Comparison of ENCODE assay signal across 16 cellular contexts in the genomic region with DNA sequence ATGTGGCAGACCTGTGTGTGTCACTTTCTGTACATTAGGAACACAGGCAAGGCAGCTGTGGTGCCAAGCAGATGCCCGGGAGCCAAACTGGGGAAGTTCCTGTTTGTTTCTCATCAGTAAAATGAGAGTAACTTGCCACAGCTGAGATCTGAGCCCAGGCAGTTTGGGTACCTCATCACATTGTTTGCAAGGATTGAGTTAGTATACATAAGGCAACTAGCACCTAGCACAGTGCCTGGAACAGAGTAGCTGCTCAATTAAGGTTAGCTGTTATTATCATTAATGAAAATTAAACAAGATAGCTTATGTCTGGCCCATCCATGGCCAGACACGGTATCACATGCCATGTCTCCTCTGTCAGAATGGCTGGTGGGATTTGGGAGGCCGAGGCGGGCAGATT. TPM values are rescaled to one million over a fixed set of nuclear protein-coding genes. Genes with fewer than 3 reads are reported as not detected.
DNase-seq lines count a peak whose midpoint lies in the region; ATAC-seq and TF ChIP-seq lines count a peak whose summit lies in the region.
"Had no signal": no experiment of that assay in that cellular context is flagged by ENCODE, and none has a peak within 500 bp of the region (broad histone marks: within the 10 kb centered on the region; RNA-seq: fewer than 3 reads in every experiment).

No MANE protein-coding gene starts in this region.

- ATAC-seq in HG02623 (IDR thresholded peaks at IDR 0.05; ENCODE audit: unreplicated experiment), result no peak

- no peak for TF ChIP-seq CTCF in dorsolateral prefrontal cortex (IDR thresholded peaks at IDR 0.05 in 54 of 56, conservative IDR thresholded peaks at IDR 0.05 in 2 of 56; ENCODE audit: low read depth in 1 of 56, partially characterized antibody in 56 of 56)

- H3K4me3 Mint-ChIP-seq in activated naive CD4-positive, alpha-beta T cell treated with anti-CD3 and anti-CD28 coated beads for 36 hours, result no peak overlapping the region
- H3K4me3 Mint-ChIP-seq: CD8-positive, alpha-beta memory T cell; HFFc6 had no signal

- no peaks in the 10 kb centered on the region for H3K27me3 ChIP-seq in dorsolateral prefrontal cortex
- H3K27me3 ChIP-seq: BLaER1 had no signal

- H3K4me3 ChIP-seq in dorsolateral prefrontal cortex, result peak overlapping the region in 13 of 59 donors; percentile 1 to 86 (median 26)
- H3K4me3 ChIP-seq: BLaER1, HAP-1 had no signal

- H3K36me3 Mint-ChIP-seq in activated naive CD4-positive, alpha-beta T cell treated with anti-CD3 and anti-CD28 coated beads for 36 hours (ENCODE audit: low read depth), result peaks cover 5% of the 10 kb centered on the region

- DNase-seq in activated naive CD4-positive, alpha-beta T cell treated with anti-CD3 and anti-CD28 coated beads for 36 hours, result no peak
- no peak for DNase-seq in activated naive CD4-positive, alpha-beta T cell treated with Interleukin-2 at 50 U/mL for 16 hours
- DNase-seq in dorsolateral prefrontal cortex, result no peak
- DNase-seq in pons (ENCODE audit: low spot score), result peak; percentile 22
- DNase-seq in DMS114 treated with DMSO at 0.1 percent for 48 hours (lab: John Stamatoyannopoulos, UW; ENCODE audit: unreplicated experiment), result no peak
- no peak for DNase-seq in A172 (ENCODE audit: low spot score)
- DNase-seq: AML-193; Caco-2; CD8-positive, alpha-beta memory T cell; DMS53; GF-D8; HFFc6 had no signal

- CTCF ChIA-PET in activated naive CD4-positive, alpha-beta T cell treated with anti-CD3 and anti-CD28 coated beads for 36 hours (lab: Charles Lee), result interaction anchor here (0.6 to 1.3 kb wide), 2 partner anchors 159 to 642 kb away, joined by 3 read pairs; no protein-coding TSS in a partner anchor

- no peaks in the 10 kb centered on the region for H3K4me1 Mint-ChIP-seq in activated naive CD4-positive, alpha-beta T cell treated with anti-CD3 and anti-CD28 coated beads for 36 hours (ENCODE audit: low read depth)

- H3K27me3 Mint-ChIP-seq in activated naive CD4-positive, alpha-beta T cell treated with anti-CD3 and anti-CD28 coated beads for 36 hours (ENCODE audit: low read depth), result no peaks in the 10 kb centered on the region
- H3K27me3 Mint-ChIP-seq: CD8-positive, alpha-beta memory T cell had no signal

- intact Hi-C loops in activated naive CD4-positive, alpha-beta T cell treated with anti-CD3 and anti-CD28 coated beads for 36 hours (cut with micrococcal nuclease), result no loop called here
- intact Hi-C loops in dorsolateral prefrontal cortex (cut with DNase I), result no loop called here

- peak overlapping the region in 39 of 59 donors; percentile 1 to 100 (median 62) for H3K27ac ChIP-seq in dorsolateral prefrontal cortex
- H3K27ac ChIP-seq: 22Rv1, BLaER1 had no signal

- peak overlapping the region; percentile 15 for H3K27ac Mint-ChIP-seq in activated naive CD4-positive, alpha-beta T cell treated with anti-CD3 and anti-CD28 coated beads for 36 hours
- H3K27ac Mint-ChIP-seq: HFFc6 had no signal

- no peaks in the 10 kb centered on the region for H3K9me3 Mint-ChIP-seq in activated naive CD4-positive, alpha-beta T cell treated with anti-CD3 and anti-CD28 coated beads for 36 hours
- H3K9me3 Mint-ChIP-seq: CD8-positive, alpha-beta memory T cell; HFFc6 had no signal

RNA-seq across cellular contexts. Expression of gene SOX10, which starts 7.8 kb away (rescaled TPM):
- total RNA-seq in activated naive CD4-positive, alpha-beta T cell treated with anti-CD3 and anti-CD28 coated beads for 36 hours, result not detected
- 100 to 1,000 TPM in 35 of 120 experiments, 10 to 100 TPM in 85; 19.6 to 299 (median 76.3) TPM for total RNA-seq in dorsolateral prefrontal cortex
- total RNA-seq in A172 (2014; rRNA removed; shearing (Covaris generic)), result not detected in 2 replicates
- total RNA-seq: Caco-2; CD8-positive, alpha-beta memory T cell; HFFc6 had no signal

RNA-seq across cellular contexts. Expression of gene POLR2F, which starts 23.0 kb away (rescaled TPM):
- total RNA-seq in activated naive CD4-positive, alpha-beta T cell treated with anti-CD3 and anti-CD28 coated beads for 36 hours, result 10 to 100 TPM; 70.1 to 70.6 TPM
- total RNA-seq in dorsolateral prefrontal cortex, result 100 to 1,000 TPM in 66 of 120 experiments, 10 to 100 TPM in 54; 64.4 to 251 (median 103) TPM
- 53.1 and 68.1 TPM in 2 replicates for total RNA-seq in A172 (2014; rRNA removed; shearing (Covaris generic))

RNA-seq across cellular contexts. Expression of gene C22orf23, which starts 23.1 kb away (rescaled TPM):
- total RNA-seq in activated naive CD4-positive, alpha-beta T cell treated with anti-CD3 and anti-CD28 coated beads for 36 hours, result not detected
- total RNA-seq in dorsolateral prefrontal cortex, result 1 to 10 TPM in 69 of 120 experiments, under 1 TPM in 46, not detected in 5; 0.25 to 2.9 (median 1.1) TPM
- 0.10 TPM in 1 of 2 replicates, not detected in the other for total RNA-seq in A172 (2014; rRNA removed; shearing (Covaris generic))
- total RNA-seq: Caco-2 had no signal

Comparison
In these comparisons a context has a peak if more than half of its experiments do, and no peak if none do; other contexts are left out.
1. RNA of gene SOX10, which starts 7.8 kb away (total RNA-seq): 19.6 to 299 TPM in dorsolateral prefrontal cortex; not detected in activated naive CD4-positive, alpha-beta T cell treated with anti-CD3 and anti-CD28 coated beads for 36 hours and not detected in A172; every median in the first group is over 10 times any median in the second.